Comparison of ENCODE assay signal across 20 cellular contexts in the genomic region with DNA sequence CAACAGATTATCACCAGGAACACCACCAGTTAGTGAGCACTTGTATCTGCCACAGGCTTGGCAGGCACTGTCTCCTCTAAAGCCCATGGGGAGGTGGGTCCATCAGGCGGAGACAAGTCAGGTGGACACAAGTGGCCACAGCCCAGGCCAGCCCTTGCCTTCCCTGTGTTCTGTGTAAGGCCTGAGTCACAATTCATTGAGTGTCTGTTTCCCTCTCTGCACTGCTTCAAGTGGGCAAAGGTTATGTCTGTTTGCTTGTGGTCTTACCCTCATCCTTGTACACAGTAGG. TPM values are rescaled to one million over a fixed set of nuclear protein-coding genes. Genes with fewer than 3 reads are reported as not detected.
DNase-seq lines count a peak whose midpoint lies in the region; ATAC-seq and FAIRE-seq lines count a peak whose summit lies in the region.
"Had no signal": no experiment of that assay in that cellular context is flagged by ENCODE, and none has a peak within 500 bp of the region (broad histone marks: within the 10 kb centered on the region; RNA-seq: fewer than 3 reads in every experiment).

No MANE protein-coding gene starts in this region.

- CTCF ChIA-PET in T-cell (lab: Charles Lee) = no interaction called here

- no peak for ATAC-seq in right cardiac atrium
- ATAC-seq in T-cell (replicated peaks in 1 of 4) = no peak

- no peak overlapping the region for H3K56ac ChIP-seq in mesendoderm (ENCODE audit: low read length)

- DNase-seq in cardiac septum (ENCODE audit: low spot score) (peak; percentile 46), right cardiac atrium (no peak), T-cell (no peak), mesendoderm (peak; percentile 37), urothelium cell line (ENCODE audit: low spot score) (no peak), hippocampal formation (lab: John Stamatoyannopoulos, UW) (no peak), RCC 7860 (ENCODE audit: low spot score) (no peak), NCI-H1417 treated with DMSO at 0.1 percent for 48 hours (lab: John Stamatoyannopoulos, UW) (no peak)
- DNase-seq: activated CD4-positive, alpha-beta T cell treated with anti-CD3 and anti-CD28 coated beads, Interleukin-2, amount 50 U/mL, for 48 hours; IMR-90; NCI-H1048; NCI-H2227 treated with DMSO at 0.1 percent for 48 hours had no signal

- H4K5ac ChIP-seq in mesendoderm (ENCODE audit: low read length) = no peak overlapping the region

- H3K27me3 Mint-ChIP-seq in T-cell = peaks cover 43 to 51% of the 10 kb centered on the region in 2 donors

- H3K79me2 ChIP-seq in mesendoderm (ENCODE audit: control insufficient read depth, insufficient read depth, low read length) = peaks cover 10% of the 10 kb centered on the region

- intact Hi-C loops in cardiac septum (cut with DNase I) = loop anchor here (5.0 kb wide), 1 partner anchor 566 kb away; no protein-coding TSS in a partner anchor
- intact Hi-C loops in right cardiac atrium (cut with DNase I) = loop anchor here in 1 of 4 donors (10.0 kb wide), 1 partner anchor 623 kb away; no protein-coding TSS in a partner anchor

- no peak overlapping the region for H3K4ac ChIP-seq in mesendoderm (ENCODE audit: low read depth, low read length)

- H3K9me3 ChIP-seq in right cardiac atrium (ENCODE audit: control insufficient read depth, low read length) = no peaks in the 10 kb centered on the region
- H3K9me3 ChIP-seq: SJSA1 had no signal

- peaks cover 47 to 65% (median 51%) of the 10 kb centered on the region in 3 donors for H3K4me1 Mint-ChIP-seq in T-cell

- H3K9ac ChIP-seq in mesendoderm (ENCODE audit: low read length) = no peak overlapping the region

- H3K4me2 ChIP-seq in mesendoderm (ENCODE audit: low read length) = no peak overlapping the region

- peak overlapping the region in 2 of 3 donors; percentile 31 to 97 for H3K4me3 Mint-ChIP-seq in T-cell

- H3K27ac Mint-ChIP-seq in T-cell = no peak overlapping the region

- H2AK5ac ChIP-seq in mesendoderm (ENCODE audit: low read length) = no peak overlapping the region

- H3K4me3 ChIP-seq in right cardiac atrium (ENCODE audit: low read length) (no peak overlapping the region), mesendoderm (ENCODE audit: low read length) (no peak overlapping the region)
- H3K4me3 ChIP-seq: SJSA1 had no signal

- H3K9me3 Mint-ChIP-seq in T-cell = no peaks in the 10 kb centered on the region

- no peak overlapping the region for H3K18ac ChIP-seq in mesendoderm (ENCODE audit: low read length)

- no peak overlapping the region for H4K8ac ChIP-seq in mesendoderm (ENCODE audit: low read depth, low read length)

- POLR2A ChIA-PET in T-cell (lab: Charles Lee) = interaction anchor here in 1 of 2 donors (0.6 kb wide), 1 partner anchor 22 kb away, joined by 3 read pairs; no protein-coding TSS in a partner anchor

- H3K27me3 ChIP-seq in right cardiac atrium (ENCODE audit: control insufficient read depth, insufficient read depth) (no peaks in the 10 kb centered on the region), mesendoderm (ENCODE audit: insufficient read depth, low read length, poor library complexity) (peaks cover 17% of the 10 kb centered on the region)

- H2BK15ac ChIP-seq in mesendoderm (replicated peaks; ENCODE audit: low read depth) = no peak overlapping the region

- no peaks in the 10 kb centered on the region for H3K36me3 ChIP-seq in mesendoderm (ENCODE audit: control insufficient read depth, insufficient read depth, low read length)

- H2BK120ac ChIP-seq in mesendoderm (ENCODE audit: low read depth, low read length) = no peak overlapping the region

- WGBS in right cardiac atrium = 100% methylated on average over 1 of the region's 1 CpG
- no CpG with 5 or more reads among the region's 1 CpG for WGBS in mesendoderm (ENCODE audit: extremely low coverage, insufficient coverage, low lambda C conversion rate)

- H3K4me1 ChIP-seq in right cardiac atrium (ENCODE audit: control insufficient read depth, insufficient read depth, low read length) (peaks cover 5% of the 10 kb centered on the region), mesendoderm (ENCODE audit: control insufficient read depth, low read depth, low read length) (peaks cover 38% of the 10 kb centered on the region)

- H2BK5ac ChIP-seq in mesendoderm (ENCODE audit: low read length) = no peak overlapping the region

- H3K23ac ChIP-seq in mesendoderm (ENCODE audit: low read length) = no peak overlapping the region

- peaks cover 5% of the 10 kb centered on the region for H3K79me1 ChIP-seq in mesendoderm (ENCODE audit: low read length)

- FAIRE-seq in urothelium cell line (lab: Jason Lieb, UNC) = peak; percentile 23
- no peak for FAIRE-seq in RCC 7860 (lab: Jason Lieb, UNC)
- FAIRE-seq: colon, GM18507 had no signal

- H3K27ac ChIP-seq in right cardiac atrium (ENCODE audit: low read length) (no peak overlapping the region), mesendoderm (ENCODE audit: low read depth, low read length) (no peak overlapping the region)
- H3K27ac ChIP-seq: SJSA1 had no signal

- H3K36me3 Mint-ChIP-seq in T-cell = no peaks in the 10 kb centered on the region

RNA-seq across cellular contexts. Expression of gene FGF8, which starts 1.9 kb away (rescaled TPM):
- not detected for total RNA-seq in cardiac septum
- total RNA-seq in right cardiac atrium = not detected
- polyA plus RNA-seq in right cardiac atrium = not detected
- not detected for total RNA-seq in T-cell
- 64.2 TPM for polyA plus RNA-seq in mesendoderm (2013, experiment 1 of 2)
- polyA plus RNA-seq in mesendoderm (2013, experiment 2 of 2) = 64.2 TPM
- total RNA-seq: IMR-90, kidney epithelial cell, pulmonary artery endothelial cell, SJSA1, temporal lobe had no signal
- polyA plus RNA-seq: AG04450, esophagus had no signal

RNA-seq across cellular contexts. Expression of gene NPM3, which starts 5.4 kb away (rescaled TPM):
- total RNA-seq in cardiac septum = 8.9 TPM
- 10 to 100 TPM in 1 of 4 donors, 1 to 10 TPM in 3; 5.0 to 10.7 (median 7.4) TPM for total RNA-seq in right cardiac atrium
- polyA plus RNA-seq in right cardiac atrium = 5.8 TPM
- total RNA-seq in T-cell = 10 to 100 TPM; 13.1 to 29.7 (median 26.0) TPM
- 217 TPM for polyA plus RNA-seq in mesendoderm (2013, experiment 1 of 2)
- 215 TPM for polyA plus RNA-seq in mesendoderm (2013, experiment 2 of 2)

RNA-seq across cellular contexts. Expression of gene OGA, which starts 40.4 kb away (rescaled TPM):
- total RNA-seq in cardiac septum (77.6 TPM), right cardiac atrium (10 to 100 TPM; 67.8 to 96.4 (median 85.4) TPM), T-cell (100 to 1,000 TPM; 232 to 364 (median 244) TPM)
- polyA plus RNA-seq in right cardiac atrium = 41.1 TPM
- 53.2 TPM for polyA plus RNA-seq in mesendoderm (2013, experiment 1 of 2)
- polyA plus RNA-seq in mesendoderm (2013, experiment 2 of 2) = 52.9 TPM

Comparison
In these comparisons a context has a peak if more than half of its experiments do, and no peak if none do; other contexts are left out.
1. DNase-seq: peak in cardiac septum (single experiment) and mesendoderm (single experiment); none in right cardiac atrium (0 of 3), T-cell (0 of 34), urothelium cell line (single experiment), hippocampal formation (0 of 2), RCC 7860 (single experiment) and NCI-H1417 treated with DMSO at 0.1 percent for 48 hours (single experiment).